Comparison of ENCODE assay signal across 8 cellular contexts in genomic region chr12:124744659-124745467, GRCh38.
A peak's percentile ranks its signal among the peaks of the same experiment; 100 is the strongest.
DNase-seq lines count a peak whose midpoint lies in the region; ATAC-seq and TF ChIP-seq lines count a peak whose summit lies in the region.

No MANE protein-coding gene starts in this region.

- H3K9ac ChIP-seq in MM.1S (ENCODE audit: low read length): no peak overlapping the region
- peak overlapping the region in 1 of 3 donors; percentile 10 for H3K9ac ChIP-seq in skeletal muscle tissue (ENCODE audit: low read depth in 1 of 3, low read length in 3 of 3)

- H3K9me2 ChIP-seq in MM.1S (replicated peaks; ENCODE audit: insufficient read depth, low read length): no peaks in the 10 kb centered on the region

- H4K20me1 ChIP-seq in MM.1S (ENCODE audit: insufficient read depth, low read length): no peaks in the 10 kb centered on the region

- H3K27me3 ChIP-seq in MM.1S (replicated peaks; ENCODE audit: insufficient read depth, low read length): no peaks in the 10 kb centered on the region
- H3K27me3 ChIP-seq in skeletal muscle tissue (ENCODE audit: control insufficient read depth in 3 of 3, insufficient read depth in 3 of 3, low read length in 3 of 3): no peaks in the 10 kb centered on the region

- no peak overlapping the region for H3K4me3 ChIP-seq in MM.1S (ENCODE audit: low read length)
- no peak overlapping the region for H3K4me3 ChIP-seq in skeletal muscle tissue (ENCODE audit: low read length in 3 of 3)

- H3F3A ChIP-seq in MM.1S (ENCODE audit: insufficient read depth, low read length): no peaks in the 10 kb centered on the region

- H3K4me1 ChIP-seq in MM.1S (ENCODE audit: low read length) (no peaks in the 10 kb centered on the region), skeletal muscle tissue (ENCODE audit: control insufficient read depth in 3 of 3, insufficient read depth in 3 of 3, low read length in 3 of 3) (peaks cover 27 to 48% (median 38%) of the 10 kb centered on the region in 3 donors)

- no peaks in the 10 kb centered on the region for H3K79me2 ChIP-seq in MM.1S (ENCODE audit: low read length)

- H3K9me3 ChIP-seq in MM.1S (replicated peaks; ENCODE audit: insufficient read depth, low read length) (no peaks in the 10 kb centered on the region), skeletal muscle tissue (ENCODE audit: control insufficient read depth in 3 of 3, low read length in 3 of 3) (no peaks in the 10 kb centered on the region)

- H3K4me2 ChIP-seq in MM.1S (ENCODE audit: low read depth, low read length): no peak overlapping the region

- DNase-seq in MM.1S (peak; percentile 14), GM19240 (ENCODE audit: insufficient read length, low spot score) (no peak)
- no peak for DNase-seq in activated naive CD4-positive, alpha-beta T cell treated with anti-CD3 and anti-CD28 coated beads, Interleukin-2, amount 50 U/mL, for 16 hours

- no peak for TF ChIP-seq CTCF in MM.1S (IDR thresholded peaks at IDR 0.05; ENCODE audit: low read length)

- H3K36me3 ChIP-seq in MM.1S (replicated peaks; ENCODE audit: insufficient read depth, low read length) (no peaks in the 10 kb centered on the region), skeletal muscle tissue (ENCODE audit: control insufficient read depth in 3 of 3, insufficient read depth in 3 of 3, low read length in 3 of 3) (no peaks in the 10 kb centered on the region)

- ATAC-seq in GM18867 (IDR thresholded peaks at IDR 0.05; ENCODE audit: unreplicated experiment): peak; percentile 72
- no peak for ATAC-seq in GM18520 (IDR thresholded peaks at IDR 0.05; ENCODE audit: unreplicated experiment)
- ATAC-seq in GM19455 (IDR thresholded peaks at IDR 0.05; ENCODE audit: unreplicated experiment): no peak

- H2AFZ ChIP-seq in MM.1S (ENCODE audit: low read length): no peak overlapping the region

- H3K27ac ChIP-seq in MM.1S (ENCODE audit: low read length) (no peak overlapping the region), cingulate gyrus (ENCODE audit: low read depth, low read length) (peak overlapping the region; percentile 95), skeletal muscle tissue (ENCODE audit: low read depth, low read length) (peak overlapping the region; percentile 87)
